ENCODE assay signal across 2 cellular contexts in the genomic region with DNA sequence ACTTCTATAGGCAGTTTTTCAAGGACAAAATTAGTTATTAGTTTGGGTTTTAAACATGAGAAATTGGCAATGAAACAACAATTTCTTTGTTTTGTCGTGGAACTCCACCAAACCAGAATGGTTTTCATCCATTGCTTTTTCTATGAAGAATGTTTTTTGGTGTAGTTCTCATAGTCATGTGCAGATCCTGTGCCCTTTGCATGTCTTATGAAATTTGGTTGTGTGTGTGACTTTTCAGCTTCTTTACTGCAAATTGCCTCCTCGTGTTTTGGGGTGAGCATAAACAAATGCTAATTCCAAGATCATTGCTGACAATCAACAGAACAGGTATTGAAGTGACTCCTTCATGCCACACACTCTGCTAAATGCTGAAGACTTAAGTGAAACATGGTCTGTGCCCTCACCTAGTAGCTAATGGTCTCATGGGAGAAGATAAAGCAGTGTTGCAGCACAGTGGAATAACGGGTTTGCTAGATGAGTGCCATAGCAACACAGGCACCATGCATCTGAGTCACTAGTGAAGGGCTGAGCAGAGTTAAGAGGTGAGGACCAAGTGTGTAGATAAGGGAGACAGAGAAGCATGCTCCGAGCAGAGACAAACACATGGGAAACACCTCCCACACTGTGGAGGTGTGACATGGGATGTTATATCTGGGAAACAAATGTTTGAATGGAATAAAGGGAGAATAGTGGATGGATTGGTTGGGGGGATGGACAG.
A peak's percentile ranks its signal among the peaks of the same experiment; 100 is the strongest.
TF ChIP-seq lines count a peak whose summit lies in the region.

No MANE protein-coding gene starts in this region.

TF ChIP-seq in GM23338, 12 proteins besides CTCF, POLR2A, EP300 and RAD21:
- no peak for TF ChIP-seq ZNF331 (CRISPR knock-in tag; IDR thresholded peaks at IDR 0.05; ENCODE audit: low read depth)

TF ChIP-seq in K562, 482 proteins besides CTCF, POLR2A, EP300 and RAD21:
- TF ChIP-seq KAT2B (IDR thresholded peaks at IDR 0.05; ENCODE audit: low read depth, low read length), result no peak
- TF ChIP-seq RFX1 (IDR thresholded peaks at IDR 0.05), result peak; percentile 32; the same call in 1 of the 2 replicates
- TF ChIP-seq TARDBP (IDR thresholded peaks at IDR 0.05), result no peak
- TF ChIP-seq ZKSCAN1 (IDR thresholded peaks at IDR 0.05; ENCODE audit: low read depth, low read length), result no peak
- no peak for TF ChIP-seq RAD51 (IDR thresholded peaks at IDR 0.05; ENCODE audit: borderline replicate concordance, low read depth)
- peak; percentile 28; the same call in 1 of the 2 replicates for TF ChIP-seq RNF2 (IDR thresholded peaks at IDR 0.05)
- TF ChIP-seq, protein P1, sequence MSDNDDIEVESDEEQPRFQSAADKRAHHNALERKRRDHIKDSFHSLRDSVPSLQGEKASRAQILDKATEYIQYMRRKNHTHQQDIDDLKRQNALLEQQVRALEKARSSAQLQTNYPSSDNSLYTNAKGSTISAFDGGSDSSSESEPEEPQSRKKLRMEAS (CRISPR knock-in tag; IDR thresholded peaks at IDR 0.05), result peak; percentile 60
- TF ChIP-seq FOXA1 (IDR thresholded peaks at IDR 0.05; ENCODE audit: borderline replicate concordance), result no peak
- TF ChIP-seq, protein P2, sequence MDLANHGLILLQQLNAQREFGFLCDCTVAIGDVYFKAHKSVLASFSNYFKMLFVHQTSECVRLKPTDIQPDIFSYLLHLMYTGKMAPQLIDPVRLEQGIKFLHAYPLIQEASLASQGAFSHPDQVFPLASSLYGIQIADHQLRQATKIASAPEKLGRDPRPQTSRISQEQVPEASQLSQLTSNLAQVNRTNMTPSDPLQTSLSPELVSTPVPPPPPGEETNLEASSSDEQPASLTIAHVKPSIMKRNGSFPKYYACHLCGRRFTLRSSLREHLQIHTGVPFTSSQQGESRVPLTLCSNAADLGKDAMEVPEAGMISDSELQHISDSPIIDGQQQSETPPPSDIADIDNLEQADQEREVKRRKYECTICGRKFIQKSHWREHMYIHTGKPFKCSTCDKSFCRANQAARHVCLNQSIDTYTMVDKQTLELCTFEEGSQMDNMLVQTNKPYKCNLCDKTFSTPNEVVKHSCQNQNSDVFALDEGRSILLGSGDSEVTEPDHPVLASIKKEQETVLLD (IDR thresholded peaks at IDR 0.05), result no peak
- no peak for TF ChIP-seq ZNF347 (CRISPR knock-in tag; IDR thresholded peaks at IDR 0.05; ENCODE audit: low read depth)
- no peak for TF ChIP-seq SRSF3 (IDR thresholded peaks at IDR 0.05; ENCODE audit: insufficient read depth, low read length)
- TF ChIP-seq FOSL1 (tag; conservative IDR thresholded peaks at IDR 0.05), result 0 out of 2 replicates have a peak, but pooled peaks have one; percentile 18
- TF ChIP-seq CBX1 (IDR thresholded peaks at IDR 0.05; ENCODE audit: low read depth), result no peak
- TF ChIP-seq ZNF589 (CRISPR knock-in tag; IDR thresholded peaks at IDR 0.05; ENCODE audit: low read depth), result no peak
- TF ChIP-seq BRF1 (IDR thresholded peaks at IDR 0.05; ENCODE audit: borderline replicate concordance, extremely low read depth, insufficient read length), result no peak
- no peak for TF ChIP-seq ZBTB1 (CRISPR knock-in tag; IDR thresholded peaks at IDR 0.05; ENCODE audit: borderline replicate concordance, low read depth)
- no peak for TF ChIP-seq LARP7 (IDR thresholded peaks at IDR 0.05)
- no peak for TF ChIP-seq HNRNPK (IDR thresholded peaks at IDR 0.05; ENCODE audit: low read depth, low read length, poor library complexity, severe bottlenecking)
- TF ChIP-seq SNIP1 (IDR thresholded peaks at IDR 0.05; ENCODE audit: low read depth), result no peak
- TF ChIP-seq, protein P3, sequence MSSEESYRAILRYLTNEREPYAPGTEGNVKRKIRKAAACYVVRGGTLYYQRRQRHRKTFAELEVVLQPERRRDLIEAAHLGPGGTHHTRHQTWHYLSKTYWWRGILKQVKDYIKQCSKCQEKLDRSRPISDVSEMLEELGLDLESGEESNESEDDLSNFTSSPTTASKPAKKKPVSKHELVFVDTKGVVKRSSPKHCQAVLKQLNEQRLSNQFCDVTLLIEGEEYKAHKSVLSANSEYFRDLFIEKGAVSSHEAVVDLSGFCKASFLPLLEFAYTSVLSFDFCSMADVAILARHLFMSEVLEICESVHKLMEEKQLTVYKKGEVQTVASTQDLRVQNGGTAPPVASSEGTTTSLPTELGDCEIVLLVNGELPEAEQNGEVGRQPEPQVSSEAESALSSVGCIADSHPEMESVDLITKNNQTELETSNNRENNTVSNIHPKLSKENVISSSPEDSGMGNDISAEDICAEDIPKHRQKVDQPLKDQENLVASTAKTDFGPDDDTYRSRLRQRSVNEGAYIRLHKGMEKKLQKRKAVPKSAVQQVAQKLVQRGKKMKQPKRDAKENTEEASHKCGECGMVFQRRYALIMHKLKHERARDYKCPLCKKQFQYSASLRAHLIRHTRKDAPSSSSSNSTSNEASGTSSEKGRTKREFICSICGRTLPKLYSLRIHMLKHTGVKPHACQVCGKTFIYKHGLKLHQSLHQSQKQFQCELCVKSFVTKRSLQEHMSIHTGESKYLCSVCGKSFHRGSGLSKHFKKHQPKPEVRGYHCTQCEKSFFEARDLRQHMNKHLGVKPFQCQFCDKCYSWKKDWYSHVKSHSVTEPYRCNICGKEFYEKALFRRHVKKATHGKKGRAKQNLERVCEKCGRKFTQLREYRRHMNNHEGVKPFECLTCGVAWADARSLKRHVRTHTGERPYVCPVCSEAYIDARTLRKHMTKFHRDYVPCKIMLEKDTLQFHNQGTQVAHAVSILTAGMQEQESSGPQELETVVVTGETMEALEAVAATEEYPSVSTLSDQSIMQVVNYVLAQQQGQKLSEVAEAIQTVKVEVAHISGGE (CRISPR knock-in tag; IDR thresholded peaks at IDR 0.05), result no peak
- TF ChIP-seq MTF1 (CRISPR knock-in tag; IDR thresholded peaks at IDR 0.05; ENCODE audit: borderline replicate concordance), result no peak
TF ChIP-seq in K562: peak in this region for 4.
